Comparison of ENCODE assay signal across 23 cellular contexts in the genomic region with DNA sequence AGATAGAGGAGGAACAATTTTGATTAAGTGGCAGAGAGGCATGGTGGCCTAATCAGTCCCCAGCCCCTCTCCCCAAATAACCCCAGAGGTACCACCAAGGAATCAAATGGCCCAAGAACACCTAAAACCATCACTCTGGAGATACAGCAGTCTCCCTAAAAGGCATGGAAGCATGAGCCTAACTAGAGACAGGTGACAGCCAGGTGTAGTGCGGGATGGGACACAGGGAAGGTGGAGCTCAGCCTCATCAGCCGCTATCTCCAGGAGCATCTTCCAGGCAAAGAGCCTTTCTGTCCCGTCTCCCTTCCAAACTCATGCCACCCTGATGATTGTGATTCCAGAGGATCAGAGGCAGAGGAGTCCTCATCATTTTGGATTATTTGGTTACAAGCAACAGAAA.
DNase-seq lines count a peak whose midpoint lies in the region; ATAC-seq and TF ChIP-seq lines count a peak whose summit lies in the region.
"Had no signal": no experiment of that assay in that cellular context is flagged by ENCODE, and none has a peak within 500 bp of the region (broad histone marks: within the 10 kb centered on the region; RNA-seq: fewer than 3 reads in every experiment).

No MANE protein-coding gene starts in this region.

- no peak for ATAC-seq in activated CD8-positive, alpha-beta memory T cell treated with anti-CD3 and anti-CD28 coated beads, Interleukin-2, amount 10 ng/mL, durations not matched to agents 7 days and 5 days
- no peak for ATAC-seq in Panc1
- ATAC-seq in gastrocnemius medialis, result no peak
- no peak for ATAC-seq in GM18858 (IDR thresholded peaks at IDR 0.05; ENCODE audit: unreplicated experiment)
- ATAC-seq in GM18498 (IDR thresholded peaks at IDR 0.05; ENCODE audit: unreplicated experiment), result no peak
- ATAC-seq: A549, GM12878, HCT116 had no signal

- no peaks in the 10 kb centered on the region for H3K36me3 ChIP-seq in Panc1 (ENCODE audit: control insufficient read depth, insufficient read depth, low read length)
- no peaks in the 10 kb centered on the region for H3K36me3 ChIP-seq in gastrocnemius medialis
- H3K36me3 ChIP-seq: BE2C; BLaER1 treated with 17β-estradiol and CSF1 and Interleukin-3, amounts not matched to agents 10 nM and 100 nM had no signal

- H3K36me3 Mint-ChIP-seq in activated CD8-positive, alpha-beta memory T cell treated with anti-CD3 and anti-CD28 coated beads, Interleukin-2, amount 10 ng/mL, durations not matched to agents 7 days and 5 days, result no peaks in the 10 kb centered on the region
- H3K36me3 Mint-ChIP-seq: CD14-positive monocyte; CD8-positive, alpha-beta memory T cell had no signal

- intact Hi-C loops in Panc1 (cut with micrococcal nuclease; ENCODE audit: unreplicated experiment), result no loop called here
- intact Hi-C loops in gastrocnemius medialis (cut with DNase I; ENCODE audit: low total_unique reads), result loop anchor here (5.0 kb wide), 1 partner anchor 182 kb away; a partner anchor contains a TSS

- H3K9me3 Mint-ChIP-seq in activated CD8-positive, alpha-beta memory T cell treated with anti-CD3 and anti-CD28 coated beads, Interleukin-2, amount 10 ng/mL, durations not matched to agents 7 days and 5 days (ENCODE audit: low read depth), result no peaks in the 10 kb centered on the region
- H3K9me3 Mint-ChIP-seq: CD4-positive, alpha-beta T cell; CD8-positive, alpha-beta memory T cell had no signal

- H3K27me3 Mint-ChIP-seq in activated CD8-positive, alpha-beta memory T cell treated with anti-CD3 and anti-CD28 coated beads, Interleukin-2, amount 10 ng/mL, durations not matched to agents 7 days and 5 days, result peaks cover 12% of the 10 kb centered on the region

- TF ChIP-seq POLR2A in gastrocnemius medialis (IDR thresholded peaks at IDR 0.05), result no peak

- CTCF ChIA-PET in activated CD8-positive, alpha-beta memory T cell treated with anti-CD3 and anti-CD28 coated beads, Interleukin-2, amount 10 ng/mL, durations not matched to agents 7 days and 5 days (lab: Charles Lee), result no interaction called here
- CTCF ChIA-PET in Panc1 (lab: Charles Lee), result no interaction called here

- in situ Hi-C loops in Panc1 (cut with HindIII; ENCODE audit: low pct_unique_long_range_greater_than_20kb, low sequenced_read_pairs), result no loop called here
- in situ Hi-C loops in gastrocnemius medialis (cut with MboI; ENCODE audit: low sequenced_read_pairs in 4 of 4), result no loop called here

- peaks cover 10% of the 10 kb centered on the region for H3K4me1 Mint-ChIP-seq in activated CD8-positive, alpha-beta memory T cell treated with anti-CD3 and anti-CD28 coated beads, Interleukin-2, amount 10 ng/mL, durations not matched to agents 7 days and 5 days
- H3K4me1 Mint-ChIP-seq: CD14-positive monocyte; CD8-positive, alpha-beta memory T cell had no signal

- H3K9me3 ChIP-seq in Panc1 (ENCODE audit: control insufficient read depth, insufficient read depth, low read depth, low read length) (no peaks in the 10 kb centered on the region), gastrocnemius medialis (no peaks in the 10 kb centered on the region)
- H3K9me3 ChIP-seq: A549, BE2C had no signal

- H3K4me3 ChIP-seq in Panc1 (ENCODE audit: low read depth in 2 of 2, low read length in 2 of 2) (no peak overlapping the region), gastrocnemius medialis (no peak overlapping the region)
- H3K4me3 ChIP-seq: A549; BLaER1 treated with 17β-estradiol and CSF1 and Interleukin-3, amounts not matched to agents 10 nM and 100 nM; GM12878 had no signal

- no TSS peak for BruUV-seq in Panc1 (replicated peaks; lab: Mats Ljungman, UMichigan)

- H3K4me1 ChIP-seq in Panc1 (ENCODE audit: control insufficient read depth, insufficient read depth, low read length) (0 out of 2 replicates have a peak, but pooled peaks cover 6% of the 10 kb centered on the region), gastrocnemius medialis (peaks cover 6 to 23% of the 10 kb centered on the region in 2 donors)
- H3K4me1 ChIP-seq: BE2C had no signal

- peak; percentile 23 for DNase-seq in activated CD8-positive, alpha-beta memory T cell treated with anti-CD3 and anti-CD28 coated beads, Interleukin-2, amount 10 ng/mL, durations not matched to agents 7 days and 5 days
- DNase-seq in activated CD8-positive, alpha-beta memory T cell treated with anti-CD3 and anti-CD28 coated beads for 24 hours, result no peak
- DNase-seq in Panc1 (ENCODE audit: low read depth, low spot score) (no peak), gastrocnemius medialis (no peak)
- DNase-seq in stimulated activated CD4-positive, alpha-beta T cell treated with anti-CD3 and anti-CD28 coated beads, Interleukin-15, amount 100 ng/mL, for 24 hours, result no peak
- DNase-seq: ACHN; AML-193; BE2C; CD4-positive, alpha-beta T cell; CD8-positive, alpha-beta memory T cell; DMS 273 treated with DMSO at 0.1 percent for 48 hours; DMS79; EL; GDM1; GOT3 had no signal

- POLR2A ChIA-PET in Panc1 (lab: Charles Lee), result no interaction called here

- H3K27ac ChIP-seq in Panc1 (ENCODE audit: low read length), result peak overlapping the region; percentile 49; the same call in 1 of the 2 replicates
- H3K27ac ChIP-seq in gastrocnemius medialis, result peak overlapping the region; percentile 43 to 75 (median 66)
- H3K27ac ChIP-seq: 22Rv1; BLaER1 treated with 17β-estradiol and CSF1 and Interleukin-3, amounts not matched to agents 10 nM and 100 nM had no signal

- TF ChIP-seq CTCF in Panc1 (IDR thresholded peaks at IDR 0.05) (no peak), gastrocnemius medialis (IDR thresholded peaks at IDR 0.05 in 4 of 5, conservative IDR thresholded peaks at IDR 0.05 in 1 of 5) (no peak)

- no peaks in the 10 kb centered on the region for H3K27me3 ChIP-seq in Panc1 (ENCODE audit: control insufficient read depth, insufficient read depth, low read length)
- H3K27me3 ChIP-seq in gastrocnemius medialis, result no peaks in the 10 kb centered on the region
- H3K27me3 ChIP-seq: BE2C; BLaER1 treated with 17β-estradiol and CSF1 and Interleukin-3, amounts not matched to agents 10 nM and 100 nM had no signal

- no peak overlapping the region for H3K4me3 Mint-ChIP-seq in activated CD8-positive, alpha-beta memory T cell treated with anti-CD3 and anti-CD28 coated beads, Interleukin-2, amount 10 ng/mL, durations not matched to agents 7 days and 5 days
- H3K4me3 Mint-ChIP-seq: CD14-positive monocyte; CD4-positive, alpha-beta T cell; CD8-positive, alpha-beta memory T cell had no signal

- no peak overlapping the region for H3K27ac Mint-ChIP-seq in activated CD8-positive, alpha-beta memory T cell treated with anti-CD3 and anti-CD28 coated beads, Interleukin-2, amount 10 ng/mL, durations not matched to agents 7 days and 5 days
- H3K27ac Mint-ChIP-seq: CD14-positive monocyte; CD4-positive, alpha-beta T cell; CD8-positive, alpha-beta memory T cell had no signal
